15 cellular contexts compared by ENCODE assay signal in genomic region chr1:239858058-239858457, GRCh38.
DNase-seq lines count a peak whose midpoint lies in the region; ATAC-seq and TF ChIP-seq lines count a peak whose summit lies in the region.
"Had no signal": no experiment of that assay in that cellular context is flagged by ENCODE, and none has a peak within 500 bp of the region (broad histone marks: within the 10 kb centered on the region; RNA-seq: fewer than 3 reads in every experiment).

No MANE protein-coding gene starts in this region.

- H3K79me2 ChIP-seq in PC-9 (ENCODE audit: low read depth), result no peaks in the 10 kb centered on the region

- no peaks in the 10 kb centered on the region for H3K4me1 Mint-ChIP-seq in activated naive CD8-positive, alpha-beta T cell treated with anti-CD3 and anti-CD28 coated beads, Interleukin-2, amount 50 U/mL, for 24 hours
- H3K4me1 Mint-ChIP-seq in stimulated activated effector memory CD8-positive, alpha-beta T cell treated with anti-CD3 and anti-CD28 coated beads, Interleukin-12 subunit alpha, Interleukin-12 subunit beta, amount 100 ng/mL, for 72 hours, result no peaks in the 10 kb centered on the region
- no peaks in the 10 kb centered on the region for H3K4me1 Mint-ChIP-seq in activated naive CD4-positive, alpha-beta T cell treated with anti-CD3 and anti-CD28 coated beads, Interleukin-2, amount 10 ng/mL, durations not matched to agents 7 days and 5 days
- H3K4me1 Mint-ChIP-seq: activated CD8-positive, alpha-beta memory T cell treated with anti-CD3 and anti-CD28 coated beads, Interleukin-2, amount 10 ng/mL, durations not matched to agents 7 days and 5 days; activated naive CD8-positive, alpha-beta T cell treated with anti-CD3 and anti-CD28 coated beads, Interleukin-2, amount 10 ng/mL, durations not matched to agents 7 days and 5 days; stimulated activated naive CD8-positive, alpha-beta T cell treated with anti-CD3 and anti-CD28 coated beads, Interleukin-15, amount 100 ng/mL, for 72 hours had no signal

- H2AFZ ChIP-seq in PC-9, result 0 out of 2 replicates have a peak overlapping the region, but pooled peaks have one; percentile 42

- intact Hi-C loops in PC-9 (cut with micrococcal nuclease; ENCODE audit: unreplicated experiment), result loop anchor here (1.0 kb wide), 1 partner anchor 44 kb away; no protein-coding TSS in a partner anchor

- H3K27me3 Mint-ChIP-seq in activated naive CD8-positive, alpha-beta T cell treated with anti-CD3 and anti-CD28 coated beads, Interleukin-2, amount 50 U/mL, for 24 hours, result peaks cover 2% of the 10 kb centered on the region
- no peaks in the 10 kb centered on the region for H3K27me3 Mint-ChIP-seq in activated naive CD4-positive, alpha-beta T cell treated with anti-CD3 and anti-CD28 coated beads, Interleukin-2, amount 10 ng/mL, durations not matched to agents 7 days and 5 days
- H3K27me3 Mint-ChIP-seq: activated CD8-positive, alpha-beta memory T cell treated with anti-CD3 and anti-CD28 coated beads, Interleukin-2, amount 10 ng/mL, durations not matched to agents 7 days and 5 days; activated naive CD8-positive, alpha-beta T cell treated with anti-CD3 and anti-CD28 coated beads, Interleukin-2, amount 10 ng/mL, durations not matched to agents 7 days and 5 days; stimulated activated naive CD8-positive, alpha-beta T cell treated with anti-CD3 and anti-CD28 coated beads, Interleukin-15, amount 100 ng/mL, for 72 hours had no signal

- no peaks in the 10 kb centered on the region for H3K36me3 ChIP-seq in PC-9 (ENCODE audit: low read depth)
- H3K36me3 ChIP-seq: BLaER1, gastrocnemius medialis had no signal

- DNase-seq in CD1c-positive myeloid dendritic cell (ENCODE audit: extremely low spot score), result peak; percentile 43
- peak; percentile 38 for DNase-seq in HS-5 (ENCODE audit: low read depth)
- DNase-seq in PC-9, result peak; percentile 43 to 86
- DNase-seq in foreskin melanocyte, result peak; percentile 93
- no peak for DNase-seq in activated naive CD8-positive, alpha-beta T cell treated with anti-CD3 and anti-CD28 coated beads, Interleukin-2, amount 50 U/mL, for 24 hours
- DNase-seq in stimulated activated effector memory CD8-positive, alpha-beta T cell treated with anti-CD3 and anti-CD28 coated beads, Interleukin-12 subunit alpha, Interleukin-12 subunit beta, amount 100 ng/mL, for 72 hours (ENCODE audit: low spot score in 2 of 2), result no peak
- DNase-seq in activated naive CD4-positive, alpha-beta T cell treated with anti-CD3 and anti-CD28 coated beads, Interleukin-2, amount 10 ng/mL, durations not matched to agents 7 days and 5 days, result no peak
- DNase-seq: activated CD8-positive, alpha-beta memory T cell treated with anti-CD3 and anti-CD28 coated beads, Interleukin-2, amount 10 ng/mL, durations not matched to agents 7 days and 5 days; activated naive CD8-positive, alpha-beta T cell treated with anti-CD3 and anti-CD28 coated beads, Interleukin-2, amount 10 ng/mL, durations not matched to agents 7 days and 5 days; gastrocnemius medialis; GDM1; stimulated activated naive CD8-positive, alpha-beta T cell treated with anti-CD3 and anti-CD28 coated beads, Interleukin-15, amount 100 ng/mL, for 72 hours had no signal

- peaks cover 5% of the 10 kb centered on the region; the same call in 1 of the 2 replicates for H3K9me3 ChIP-seq in PC-9 (ENCODE audit: insufficient read depth, low read depth)
- H3K9me3 ChIP-seq: gastrocnemius medialis had no signal

- H3K4me3 ChIP-seq in PC-9, result peak overlapping the region; percentile 4; the same call in 1 of the 2 replicates
- H3K4me3 ChIP-seq: BLaER1, gastrocnemius medialis had no signal

- peaks cover 12% of the 10 kb centered on the region for H3F3A ChIP-seq in PC-9 (ENCODE audit: insufficient read depth, low read depth)

- H3K27ac Mint-ChIP-seq in activated naive CD8-positive, alpha-beta T cell treated with anti-CD3 and anti-CD28 coated beads, Interleukin-2, amount 50 U/mL, for 24 hours, result no peak overlapping the region
- no peak overlapping the region for H3K27ac Mint-ChIP-seq in stimulated activated effector memory CD8-positive, alpha-beta T cell treated with anti-CD3 and anti-CD28 coated beads, Interleukin-12 subunit alpha, Interleukin-12 subunit beta, amount 100 ng/mL, for 72 hours
- H3K27ac Mint-ChIP-seq in activated naive CD4-positive, alpha-beta T cell treated with anti-CD3 and anti-CD28 coated beads, Interleukin-2, amount 10 ng/mL, durations not matched to agents 7 days and 5 days, result no peak overlapping the region
- H3K27ac Mint-ChIP-seq: activated CD8-positive, alpha-beta memory T cell treated with anti-CD3 and anti-CD28 coated beads, Interleukin-2, amount 10 ng/mL, durations not matched to agents 7 days and 5 days; activated naive CD8-positive, alpha-beta T cell treated with anti-CD3 and anti-CD28 coated beads, Interleukin-2, amount 10 ng/mL, durations not matched to agents 7 days and 5 days; stimulated activated naive CD8-positive, alpha-beta T cell treated with anti-CD3 and anti-CD28 coated beads, Interleukin-15, amount 100 ng/mL, for 72 hours had no signal

- no peaks in the 10 kb centered on the region for H3K9me2 ChIP-seq in PC-9 (ENCODE audit: insufficient read depth)

- peaks cover 18% of the 10 kb centered on the region for H3K9me3 Mint-ChIP-seq in activated naive CD8-positive, alpha-beta T cell treated with anti-CD3 and anti-CD28 coated beads, Interleukin-2, amount 50 U/mL, for 24 hours
- peaks cover 7% of the 10 kb centered on the region for H3K9me3 Mint-ChIP-seq in stimulated activated effector memory CD8-positive, alpha-beta T cell treated with anti-CD3 and anti-CD28 coated beads, Interleukin-12 subunit alpha, Interleukin-12 subunit beta, amount 100 ng/mL, for 72 hours
- H3K9me3 Mint-ChIP-seq in activated naive CD4-positive, alpha-beta T cell treated with anti-CD3 and anti-CD28 coated beads, Interleukin-2, amount 10 ng/mL, durations not matched to agents 7 days and 5 days, result peaks cover 2% of the 10 kb centered on the region

- no TSS peak for BruUV-seq in PC-9 (replicated peaks; lab: Mats Ljungman, UMichigan)

- TF ChIP-seq CTCF in PC-9 (conservative IDR thresholded peaks at IDR 0.05), result no peak

- POLR2A ChIA-PET in PC-9 (lab: Charles Lee; ENCODE audit: unreplicated experiment), result interaction anchor here (0.6 kb wide), 1 partner anchor 42 kb away, joined by 4 read pairs; no protein-coding TSS in a partner anchor

- peak overlapping the region; percentile 75 for H3K27ac ChIP-seq in PC-9
- H3K27ac ChIP-seq: BLaER1, gastrocnemius medialis had no signal

- H3K4me1 ChIP-seq in PC-9 (replicated peaks; ENCODE audit: insufficient read depth), result peaks cover 34% of the 10 kb centered on the region
- H3K4me1 ChIP-seq: BLaER1, gastrocnemius medialis had no signal

- H3K27me3 ChIP-seq in PC-9 (ENCODE audit: insufficient read depth, low read depth), result no peaks in the 10 kb centered on the region
- H3K27me3 ChIP-seq: BLaER1, gastrocnemius medialis had no signal

- no peaks in the 10 kb centered on the region for H4K20me1 ChIP-seq in PC-9 (ENCODE audit: insufficient read depth)
- H4K20me1 ChIP-seq: BLaER1 had no signal

- CTCF ChIA-PET in PC-9 (lab: Charles Lee), result interaction anchor here (1.2 kb wide), 1 partner anchor 42 kb away, joined by 9 read pairs; no protein-coding TSS in a partner anchor
- CTCF ChIA-PET in activated naive CD4-positive, alpha-beta T cell treated with anti-CD3 and anti-CD28 coated beads, Interleukin-2, amount 10 ng/mL, durations not matched to agents 7 days and 5 days (lab: Charles Lee), result no interaction called here

- H3K4me3 Mint-ChIP-seq in activated naive CD8-positive, alpha-beta T cell treated with anti-CD3 and anti-CD28 coated beads, Interleukin-2, amount 50 U/mL, for 24 hours, result no peak overlapping the region
- H3K4me3 Mint-ChIP-seq in stimulated activated effector memory CD8-positive, alpha-beta T cell treated with anti-CD3 and anti-CD28 coated beads, Interleukin-12 subunit alpha, Interleukin-12 subunit beta, amount 100 ng/mL, for 72 hours, result no peak overlapping the region
- H3K4me3 Mint-ChIP-seq in activated naive CD4-positive, alpha-beta T cell treated with anti-CD3 and anti-CD28 coated beads, Interleukin-2, amount 10 ng/mL, durations not matched to agents 7 days and 5 days, result no peak overlapping the region
- H3K4me3 Mint-ChIP-seq: activated CD8-positive, alpha-beta memory T cell treated with anti-CD3 and anti-CD28 coated beads, Interleukin-2, amount 10 ng/mL, durations not matched to agents 7 days and 5 days; activated naive CD8-positive, alpha-beta T cell treated with anti-CD3 and anti-CD28 coated beads, Interleukin-2, amount 10 ng/mL, durations not matched to agents 7 days and 5 days; stimulated activated naive CD8-positive, alpha-beta T cell treated with anti-CD3 and anti-CD28 coated beads, Interleukin-15, amount 100 ng/mL, for 72 hours had no signal

- ATAC-seq in activated naive CD8-positive, alpha-beta T cell treated with anti-CD3 and anti-CD28 coated beads, Interleukin-2, amount 50 U/mL, for 24 hours, result no peak
- no peak for ATAC-seq in stimulated activated effector memory CD8-positive, alpha-beta T cell treated with anti-CD3 and anti-CD28 coated beads, Interleukin-12 subunit alpha, Interleukin-12 subunit beta, amount 100 ng/mL, for 72 hours
- no peak for ATAC-seq in HG02798 (IDR thresholded peaks at IDR 0.05; ENCODE audit: poor library complexity, unreplicated experiment)
- ATAC-seq: activated CD8-positive, alpha-beta memory T cell treated with anti-CD3 and anti-CD28 coated beads, Interleukin-2, amount 10 ng/mL, durations not matched to agents 7 days and 5 days; gastrocnemius medialis; sciatic nerve; stimulated activated naive CD8-positive, alpha-beta T cell treated with anti-CD3 and anti-CD28 coated beads, Interleukin-15, amount 100 ng/mL, for 72 hours had no signal

- H3K4me2 ChIP-seq in PC-9, result peak overlapping the region; percentile 49
- H3K4me2 ChIP-seq: BLaER1 had no signal

- H3K36me3 Mint-ChIP-seq in activated naive CD8-positive, alpha-beta T cell treated with anti-CD3 and anti-CD28 coated beads, Interleukin-2, amount 50 U/mL, for 24 hours (ENCODE audit: low read depth), result peaks cover 2% of the 10 kb centered on the region
- no peaks in the 10 kb centered on the region for H3K36me3 Mint-ChIP-seq in stimulated activated effector memory CD8-positive, alpha-beta T cell treated with anti-CD3 and anti-CD28 coated beads, Interleukin-12 subunit alpha, Interleukin-12 subunit beta, amount 100 ng/mL, for 72 hours
- no peaks in the 10 kb centered on the region for H3K36me3 Mint-ChIP-seq in activated naive CD4-positive, alpha-beta T cell treated with anti-CD3 and anti-CD28 coated beads, Interleukin-2, amount 10 ng/mL, durations not matched to agents 7 days and 5 days
- H3K36me3 Mint-ChIP-seq: activated naive CD8-positive, alpha-beta T cell treated with anti-CD3 and anti-CD28 coated beads, Interleukin-2, amount 10 ng/mL, durations not matched to agents 7 days and 5 days had no signal

Comparison
In these comparisons a context has a peak if more than half of its experiments do, and no peak if none do; other contexts are left out.
1. DNase-seq: peak in CD1c-positive myeloid dendritic cell (single experiment), HS-5 (single experiment), PC-9 (2 of 2) and foreskin melanocyte (single experiment); none in activated naive CD8-positive, alpha-beta T cell treated with anti-CD3 and anti-CD28 coated beads, Interleukin-2, amount 50 U/mL, for 24 hours (single experiment), stimulated activated effector memory CD8-positive, alpha-beta T cell treated with anti-CD3 and anti-CD28 coated beads, Interleukin-12 subunit alpha, Interleukin-12 subunit beta, amount 100 ng/mL, for 72 hours (0 of 2) and activated naive CD4-positive, alpha-beta T cell treated with anti-CD3 and anti-CD28 coated beads, Interleukin-2, amount 10 ng/mL, durations not matched to agents 7 days and 5 days (single experiment).